Comparison of ENCODE assay signal across 17 cellular contexts in the genomic region with DNA sequence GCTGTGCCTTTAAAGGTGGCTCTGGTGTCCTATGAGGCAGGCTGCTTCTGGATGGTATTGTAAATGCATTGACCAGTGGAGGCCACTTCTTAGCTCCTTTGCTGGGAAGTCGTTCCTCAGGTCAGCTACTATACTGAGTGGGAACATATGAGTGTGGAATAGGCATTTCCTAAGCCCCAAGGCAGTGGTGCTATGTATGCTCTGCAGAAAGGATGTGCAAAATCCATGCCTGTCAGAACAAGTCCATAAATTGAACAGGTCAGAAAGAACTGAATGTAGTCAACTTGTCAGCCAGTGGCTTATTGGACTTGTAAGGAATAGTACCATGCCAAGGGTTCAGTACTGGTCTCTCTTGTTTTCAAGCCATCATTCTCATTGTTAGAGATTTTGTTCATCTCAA.
A peak's percentile ranks its signal among the peaks of the same experiment; 100 is the strongest.
DNase-seq lines count a peak whose midpoint lies in the region; ATAC-seq, FAIRE-seq and TF ChIP-seq lines count a peak whose summit lies in the region.
"Had no signal": no experiment of that assay in that cellular context is flagged by ENCODE, and none has a peak within 500 bp of the region (broad histone marks: within the 10 kb centered on the region; RNA-seq: fewer than 3 reads in every experiment).

No MANE protein-coding gene starts in this region.

- peak; percentile 80 for FAIRE-seq in HTR-8/SVneo (lab: Jason Lieb, UNC)
- FAIRE-seq: A204.1, GM12892, GM18507 had no signal

- H2AK5ac ChIP-seq in mesenchymal stem cell (ENCODE audit: low read length, severe bottlenecking) = no peak overlapping the region

- no TSS peak for BruUV-seq in mammary epithelial cell (replicated peaks; lab: Mats Ljungman, UMichigan)

- no peak overlapping the region for H3K4ac ChIP-seq in mesenchymal stem cell (ENCODE audit: low read depth in 1 of 2, low read length in 2 of 2)

- no peak overlapping the region for H3K9ac ChIP-seq in mammary epithelial cell (ENCODE audit: insufficient read depth, low read length)
- H3K9ac ChIP-seq in mesenchymal stem cell (ENCODE audit: low read length) = no peak overlapping the region

- H3K4me3 ChIP-seq in mammary epithelial cell (replicated peaks in 1 of 3; ENCODE audit: insufficient read depth in 1 of 3, low read depth in 2 of 3, low read length in 3 of 3) (no peak overlapping the region), mesenchymal stem cell (ENCODE audit: insufficient read depth in 1 of 2, low read depth in 1 of 2, low read length in 2 of 2) (no peak overlapping the region), gastrocnemius medialis (no peak overlapping the region)

- DNase-seq in HTR-8/SVneo (ENCODE audit: insufficient read length, low spot score) (no peak), mammary epithelial cell (no peak), mesenchymal stem cell (no peak), gastrocnemius medialis (no peak), SW 1271 (lab: John Stamatoyannopoulos, UW) (no peak)
- DNase-seq: ACHN; CD4-positive, alpha-beta T cell; DMS153; DMS79; GDM1; GOT3; H9 had no signal

- peak overlapping the region; percentile 54 to 77 for H2BK12ac ChIP-seq in mesenchymal stem cell (ENCODE audit: low read length in 2 of 2)

- no peak overlapping the region for H3K27ac ChIP-seq in mammary epithelial cell (ENCODE audit: insufficient read depth, low read depth, low read length)
- H3K27ac ChIP-seq in mesenchymal stem cell (ENCODE audit: low read length, poor library complexity, severe bottlenecking) = no peak overlapping the region
- no peak overlapping the region for H3K27ac ChIP-seq in gastrocnemius medialis
- H3K27ac ChIP-seq: C4-2B had no signal

- H2BK5ac ChIP-seq in mesenchymal stem cell (ENCODE audit: low read depth, low read length, poor library complexity, severe bottlenecking) = no peak overlapping the region

- ATAC-seq in HG02884 (IDR thresholded peaks at IDR 0.05; ENCODE audit: unreplicated experiment) = no peak
- no peak for ATAC-seq in gastrocnemius medialis

- in situ Hi-C loops in mammary epithelial cell (cut with MboI; ENCODE audit: low sequenced_read_pairs in 2 of 2) (no loop called here), gastrocnemius medialis (cut with MboI; ENCODE audit: low sequenced_read_pairs in 4 of 4) (no loop called here)

- no peak overlapping the region for H2AFZ ChIP-seq in mammary epithelial cell (ENCODE audit: low read depth, low read length)
- no peak overlapping the region for H2AFZ ChIP-seq in mesenchymal stem cell (ENCODE audit: low read depth, low read length)

- no peak overlapping the region for H2BK120ac ChIP-seq in mesenchymal stem cell (ENCODE audit: low read depth, low read length)

- no peak for TF ChIP-seq POLR2A in gastrocnemius medialis (IDR thresholded peaks at IDR 0.05)

- no peak overlapping the region for H2BK15ac ChIP-seq in mesenchymal stem cell (ENCODE audit: low read depth, poor library complexity, severe bottlenecking)

- dilution Hi-C loops in mammary epithelial cell (cut with HindIII; ENCODE audit: low sequenced_read_pairs) = no loop called here

- H3K23ac ChIP-seq in mesenchymal stem cell (ENCODE audit: low read length in 2 of 2) = no peak overlapping the region

- H3K4me1 ChIP-seq in mammary epithelial cell (ENCODE audit: insufficient read depth, low read length) (no peaks in the 10 kb centered on the region), mesenchymal stem cell (ENCODE audit: control insufficient read depth, insufficient read depth, low read depth, low read length) (no peaks in the 10 kb centered on the region), gastrocnemius medialis (no peaks in the 10 kb centered on the region)

- no peaks in the 10 kb centered on the region for H3K27me3 ChIP-seq in mammary epithelial cell (ENCODE audit: insufficient read depth, low read length)
- no peaks in the 10 kb centered on the region for H3K27me3 ChIP-seq in mesenchymal stem cell (ENCODE audit: control insufficient read depth in 1 of 2, insufficient read depth in 1 of 2, low read length in 2 of 2)
- H3K27me3 ChIP-seq in gastrocnemius medialis = no peaks in the 10 kb centered on the region

- WGBS in mammary epithelial cell (ENCODE audit: low coverage, missing lambda C conversion rate) = 0% methylated on average over 1 of the region's 1 CpG
- WGBS in mesenchymal stem cell = 60% methylated on average over 1 of the region's 1 CpG

- intact Hi-C loops in mammary epithelial cell (cut with micrococcal nuclease) = no loop called here
- intact Hi-C loops in gastrocnemius medialis (cut with DNase I; ENCODE audit: low total_unique reads) = no loop called here

- H3K79me1 ChIP-seq in mesenchymal stem cell (replicated peaks; ENCODE audit: low read length, poor library complexity, severe bottlenecking) = no peaks in the 10 kb centered on the region

- no peak overlapping the region for H4K8ac ChIP-seq in mesenchymal stem cell (ENCODE audit: low read length)

- TF ChIP-seq CTCF in mammary epithelial cell (conservative IDR thresholded peaks at IDR 0.05 in 1 of 2, IDR thresholded peaks at IDR 0.05 in 1 of 2; ENCODE audit: extremely low read depth in 1 of 2, insufficient read depth in 1 of 2, low read depth in 1 of 2, low read length in 2 of 2) = no peak
- no peak for TF ChIP-seq CTCF in gastrocnemius medialis (IDR thresholded peaks at IDR 0.05 in 4 of 5, conservative IDR thresholded peaks at IDR 0.05 in 1 of 5)

- CTCF ChIA-PET in mammary epithelial cell (lab: Charles Lee; ENCODE audit: low non-redundant PET) = interaction anchor here (0.6 kb wide), 1 partner anchor 17 kb away, joined by 5 read pairs; no protein-coding TSS in a partner anchor

- H3K9me3 ChIP-seq in mammary epithelial cell (replicated peaks; ENCODE audit: insufficient read depth, low read length) = no peaks in the 10 kb centered on the region
- no peaks in the 10 kb centered on the region for H3K9me3 ChIP-seq in mesenchymal stem cell (ENCODE audit: control insufficient read depth, low read length)
- no peaks in the 10 kb centered on the region for H3K9me3 ChIP-seq in gastrocnemius medialis

- H3K4me2 ChIP-seq in mammary epithelial cell (ENCODE audit: insufficient read depth, low read depth, low read length) = peak overlapping the region; percentile 5
- no peak overlapping the region for H3K4me2 ChIP-seq in mesenchymal stem cell (ENCODE audit: low read length, poor library complexity, severe bottlenecking)

- no peaks in the 10 kb centered on the region for H4K20me1 ChIP-seq in mammary epithelial cell (ENCODE audit: insufficient read depth, low read length)

- H3K18ac ChIP-seq in mesenchymal stem cell (ENCODE audit: low read depth in 1 of 2, low read length in 2 of 2) = no peak overlapping the region

- H3K14ac ChIP-seq in mesenchymal stem cell (ENCODE audit: low read length in 2 of 2) = no peak overlapping the region

- H3K79me2 ChIP-seq in mammary epithelial cell (ENCODE audit: insufficient read depth, low read length) = no peaks in the 10 kb centered on the region

- H4K91ac ChIP-seq in mesenchymal stem cell (ENCODE audit: low read length) = no peak overlapping the region

- H3K36me3 ChIP-seq in mammary epithelial cell (ENCODE audit: insufficient read depth, low read length) (no peaks in the 10 kb centered on the region), mesenchymal stem cell (ENCODE audit: control insufficient read depth in 1 of 2, insufficient read depth in 2 of 2, low read depth in 1 of 2, low read length in 2 of 2) (no peaks in the 10 kb centered on the region), gastrocnemius medialis (no peaks in the 10 kb centered on the region)
